Comparison of ENCODE assay signal across 8 cellular contexts in the genomic region with DNA sequence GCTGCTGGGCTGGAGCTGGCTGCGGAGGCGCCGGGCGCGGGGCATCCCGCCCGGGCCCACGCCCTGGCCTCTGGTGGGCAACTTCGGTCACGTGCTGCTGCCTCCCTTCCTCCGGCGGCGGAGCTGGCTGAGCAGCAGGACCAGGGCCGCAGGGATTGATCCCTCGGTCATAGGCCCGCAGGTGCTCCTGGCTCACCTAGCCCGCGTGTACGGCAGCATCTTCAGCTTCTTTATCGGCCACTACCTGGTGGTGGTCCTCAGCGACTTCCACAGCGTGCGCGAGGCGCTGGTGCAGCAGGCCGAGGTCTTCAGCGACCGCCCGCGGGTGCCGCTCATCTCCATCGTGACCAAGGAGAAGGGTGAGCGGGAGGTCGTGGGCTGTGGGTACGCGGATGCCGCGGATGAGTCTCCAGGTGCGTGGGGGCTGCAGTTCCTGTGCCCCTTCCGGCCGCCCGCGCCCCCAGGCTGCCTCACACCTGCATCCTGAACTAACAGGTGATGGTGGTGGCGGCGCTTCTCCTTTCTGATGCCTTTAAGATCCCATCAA. TPM values are rescaled to one million over a fixed set of nuclear protein-coding genes. Genes with fewer than 3 reads are reported as not detected.
A peak's percentile ranks its signal among the peaks of the same experiment; 100 is the strongest.
DNase-seq lines count a peak whose midpoint lies in the region; TF ChIP-seq lines count a peak whose summit lies in the region.

No MANE protein-coding gene starts in this region.

- peaks cover 22% of the 10 kb centered on the region for H3K27me3 ChIP-seq in HL-60 (ENCODE audit: insufficient read depth, poor library complexity, severe bottlenecking)

- DNase-seq in NCI-H2171 treated with DMSO at 0.1 percent for 48 hours (lab: John Stamatoyannopoulos, UW) = peak; percentile 35
- DNase-seq in NCI-H2171 (lab: John Stamatoyannopoulos, UW) = no peak
- no peak for DNase-seq in HL-60 (ENCODE audit: low read depth in 1 of 2, low spot score in 1 of 2)
- DNase-seq in activated T-cell treated with anti-CD3 and anti-CD28 coated beads, Interleukin-2, amount 50 U/mL, for 48 hours = peak; percentile 51 to 56
- DNase-seq in fibroblast of villous mesenchyme (ENCODE audit: low read depth) = no peak
- DNase-seq in posterior vena cava (ENCODE audit: low spot score) = peak; percentile 82
- DNase-seq in NCI-H524 treated with DMSO at 0.1 percent for 48 hours (lab: John Stamatoyannopoulos, UW) = no peak
- DNase-seq in GM03348 (ENCODE audit: low spot score) = no peak

- no peak overlapping the region for H3K27ac ChIP-seq in HL-60 (replicated peaks)

- intact Hi-C loops in posterior vena cava (cut with DNase I) = loop anchor here in 1 of 2 donors (10.0 kb wide), 1 partner anchor 53 kb away; a partner anchor contains a TSS

- TF ChIP-seq CTCF in HL-60 (IDR thresholded peaks at IDR 0.05; ENCODE audit: insufficient read depth, low read length) (no peak), fibroblast of villous mesenchyme (IDR thresholded peaks at IDR 0.05; ENCODE audit: insufficient read depth, low read depth, low read length) (no peak)

- H3K4me3 ChIP-seq in HL-60 (replicated peaks; ENCODE audit: insufficient read depth, low read length) = peak overlapping the region; percentile 53
- H3K4me3 ChIP-seq in fibroblast of villous mesenchyme (ENCODE audit: low read depth, low read length) = peak overlapping the region; percentile 79

RNA-seq across cellular contexts. Expression of a gene that starts 0.5 kb away (rescaled TPM):
- total RNA-seq in fibroblast of villous mesenchyme (10.3 and 19.0 TPM in 2 replicates), posterior vena cava (10 to 100 TPM; 12.2 to 13.2 TPM)

RNA-seq across cellular contexts. Expression of a gene that starts 57.8 kb away (rescaled TPM):
- total RNA-seq in fibroblast of villous mesenchyme (9.3 and 11.2 TPM in 2 replicates), posterior vena cava (10 to 100 TPM; 52.6 to 91.5 TPM)

Comparison
In these comparisons a context has a peak if more than half of its experiments do, and no peak if none do; other contexts are left out.
1. DNase-seq: peak in NCI-H2171 treated with DMSO at 0.1 percent for 48 hours (single experiment), activated T-cell treated with anti-CD3 and anti-CD28 coated beads, Interleukin-2, amount 50 U/mL, for 48 hours (2 of 2) and posterior vena cava (single experiment); none in NCI-H2171 (single experiment), HL-60 (0 of 2), fibroblast of villous mesenchyme (single experiment), NCI-H524 treated with DMSO at 0.1 percent for 48 hours (single experiment) and GM03348 (single experiment).